17 cellular contexts compared by ENCODE assay signal in the genomic region with DNA sequence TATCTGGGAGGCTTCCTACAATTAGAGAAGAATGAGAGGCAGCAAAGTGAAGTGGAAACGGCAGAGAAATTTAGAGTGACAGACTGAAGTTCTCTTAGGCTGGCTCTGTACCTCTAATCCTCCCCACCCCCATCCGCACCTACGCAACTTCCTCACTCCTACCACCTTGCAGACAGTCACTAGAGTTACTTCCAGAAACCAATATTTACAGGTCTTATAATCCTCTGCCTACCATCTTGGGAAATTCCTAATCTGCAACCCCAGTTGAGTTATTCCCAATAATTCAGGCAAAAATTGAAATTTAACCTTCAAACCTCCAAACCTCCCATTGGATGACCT.
DNase-seq lines count a peak whose midpoint lies in the region; ATAC-seq, FAIRE-seq and TF ChIP-seq lines count a peak whose summit lies in the region.
"Had no signal": no experiment of that assay in that cellular context is flagged by ENCODE, and none has a peak within 500 bp of the region (broad histone marks: within the 10 kb centered on the region; RNA-seq: fewer than 3 reads in every experiment).

No MANE protein-coding gene starts in this region.

- peaks cover 10 to 38% of the 10 kb centered on the region in 2 donors for H3K36me3 Mint-ChIP-seq in CD14-positive monocyte
- H3K36me3 Mint-ChIP-seq in glutamatergic neuron (ENCODE audit: unreplicated experiment) = no peaks in the 10 kb centered on the region

- H3K4me3 Mint-ChIP-seq in CD14-positive monocyte (no peak overlapping the region), glutamatergic neuron (ENCODE audit: unreplicated experiment) (no peak overlapping the region)
- H3K4me3 Mint-ChIP-seq: activated T-helper 17 cell treated with anti-CD3 and anti-CD28 coated beads, Interleukin-2, amount 50 U/mL, for 72 hours; B cell; neural crest cell had no signal

- DNase-seq in CD14-positive monocyte (ENCODE audit: low spot score) = no peak
- peak; percentile 40 for DNase-seq in DMS153 treated with DMSO at 0.1 percent for 48 hours (lab: John Stamatoyannopoulos, UW; ENCODE audit: unreplicated experiment)
- peak; percentile 24 to 72 for DNase-seq in NCI-H524 (lab: John Stamatoyannopoulos, UW)
- no peak for DNase-seq in glutamatergic neuron
- DNase-seq in urothelium cell line (ENCODE audit: low spot score) = no peak
- no peak for DNase-seq in mesenteric fat pad (ENCODE audit: low spot score)
- DNase-seq: activated CD8-positive, alpha-beta memory T cell treated with anti-CD3 and anti-CD28 coated beads for 24 hours; amygdala; cerebellar nuclear complex; Peyer's patch; right lobe of liver; stimulated activated CD4-positive, alpha-beta T cell treated with anti-CD3 and anti-CD28 coated beads, Interleukin-2, amount 100 ng/mL, for 24 hours; testis had no signal

- no peak for ATAC-seq in HG03378 (IDR thresholded peaks at IDR 0.05; ENCODE audit: unreplicated experiment)
- ATAC-seq: activated T-helper 17 cell treated with anti-CD3 and anti-CD28 coated beads, Interleukin-2, amount 50 U/mL, for 72 hours had no signal

- TF ChIP-seq CTCF in CD14-positive monocyte (IDR thresholded peaks at IDR 0.05) (no peak), glutamatergic neuron (IDR thresholded peaks at IDR 0.05; ENCODE audit: partially characterized antibody, unreplicated experiment) (no peak)

- H3K27ac Mint-ChIP-seq in CD14-positive monocyte = peak overlapping the region; percentile 13 to 77 (median 35)
- peak overlapping the region; percentile 20 for H3K27ac Mint-ChIP-seq in glutamatergic neuron (ENCODE audit: unreplicated experiment)
- H3K27ac Mint-ChIP-seq: activated T-helper 17 cell treated with anti-CD3 and anti-CD28 coated beads, Interleukin-2, amount 50 U/mL, for 72 hours; B cell had no signal

- peaks cover 36% of the 10 kb centered on the region for H3K4me1 Mint-ChIP-seq in CD14-positive monocyte
- peaks cover 39% of the 10 kb centered on the region for H3K4me1 Mint-ChIP-seq in glutamatergic neuron (ENCODE audit: low read depth, unreplicated experiment)
- H3K4me1 Mint-ChIP-seq: activated T-helper 17 cell treated with anti-CD3 and anti-CD28 coated beads, Interleukin-2, amount 50 U/mL, for 72 hours; neural crest cell had no signal

- no peak for FAIRE-seq in urothelium cell line (lab: Jason Lieb, UNC)

- H3K9me3 Mint-ChIP-seq in CD14-positive monocyte (no peaks in the 10 kb centered on the region), glutamatergic neuron (ENCODE audit: unreplicated experiment) (peaks cover 1% of the 10 kb centered on the region)
- H3K9me3 Mint-ChIP-seq: activated T-helper 17 cell treated with anti-CD3 and anti-CD28 coated beads, Interleukin-2, amount 50 U/mL, for 72 hours had no signal

- intact Hi-C loops in CD14-positive monocyte (cut with micrococcal nuclease) = loop anchor here (10.0 kb wide), 2 partner anchors 53 to 143 kb away; no protein-coding TSS in a partner anchor

- H3K27me3 Mint-ChIP-seq in CD14-positive monocyte (ENCODE audit: low read depth in 3 of 3) (no peaks in the 10 kb centered on the region), glutamatergic neuron (ENCODE audit: unreplicated experiment) (peaks cover 2% of the 10 kb centered on the region)
- H3K27me3 Mint-ChIP-seq: activated T-helper 17 cell treated with anti-CD3 and anti-CD28 coated beads, Interleukin-2, amount 50 U/mL, for 72 hours; B cell had no signal

Comparison
In these comparisons a context has a peak if more than half of its experiments do, and no peak if none do; other contexts are left out.
1. DNase-seq: peak in DMS153 treated with DMSO at 0.1 percent for 48 hours (single experiment) and NCI-H524 (2 of 2); none in CD14-positive monocyte (single experiment), glutamatergic neuron (single experiment), urothelium cell line (single experiment) and mesenteric fat pad (single experiment).